1 cellular context compared by ENCODE assay signal in the genomic region with DNA sequence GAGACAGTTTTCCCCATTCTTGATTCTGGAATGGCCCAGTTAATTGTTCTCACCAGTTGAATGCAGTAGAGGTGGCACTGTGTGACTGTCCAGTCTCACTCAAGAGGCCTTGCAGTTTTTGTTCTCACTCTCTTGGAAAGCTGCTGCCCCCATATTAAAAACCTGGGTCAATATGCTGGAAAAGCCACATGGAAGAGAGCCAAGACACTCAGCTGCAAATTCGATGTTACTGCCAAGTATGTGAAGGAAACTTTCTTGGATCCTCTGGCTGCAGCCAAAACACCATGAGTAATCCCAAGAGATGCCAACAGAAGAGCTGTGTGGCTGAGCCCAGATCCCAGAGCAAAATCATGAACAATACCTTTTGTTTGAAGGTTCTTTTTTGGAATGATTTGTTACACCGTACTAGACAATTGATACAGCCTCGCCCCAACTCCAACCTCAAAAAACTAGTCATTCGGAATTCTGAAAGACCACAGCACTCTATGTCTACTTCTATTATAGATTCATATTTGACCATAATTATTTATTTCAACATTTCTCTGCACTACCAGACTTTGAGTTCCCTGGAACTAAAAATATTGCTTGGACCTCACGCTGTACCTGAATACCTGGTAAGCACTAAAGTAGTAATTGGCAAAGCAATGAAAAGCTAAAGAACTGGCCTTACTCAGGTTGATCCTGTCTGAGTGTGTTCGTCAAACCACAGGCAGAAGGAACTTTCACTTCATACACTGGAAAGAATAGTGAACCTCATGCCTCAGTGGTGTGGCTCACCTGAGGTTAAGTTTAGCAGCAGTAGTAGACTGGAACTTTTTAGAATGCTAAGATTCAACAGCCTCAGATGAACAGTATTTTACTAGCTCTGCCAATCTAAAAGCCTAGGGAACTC.
TF ChIP-seq lines count a peak whose summit lies in the region.

No MANE protein-coding gene starts in this region.

TF ChIP-seq in HepG2, 621 proteins besides CTCF, POLR2A, EP300 and RAD21 (continued from another document):
- no peak for TF ChIP-seq HMG20A (CRISPR knock-in tag; IDR thresholded peaks at IDR 0.05; ENCODE audit: borderline replicate concordance)
- TF ChIP-seq, protein P1, sequence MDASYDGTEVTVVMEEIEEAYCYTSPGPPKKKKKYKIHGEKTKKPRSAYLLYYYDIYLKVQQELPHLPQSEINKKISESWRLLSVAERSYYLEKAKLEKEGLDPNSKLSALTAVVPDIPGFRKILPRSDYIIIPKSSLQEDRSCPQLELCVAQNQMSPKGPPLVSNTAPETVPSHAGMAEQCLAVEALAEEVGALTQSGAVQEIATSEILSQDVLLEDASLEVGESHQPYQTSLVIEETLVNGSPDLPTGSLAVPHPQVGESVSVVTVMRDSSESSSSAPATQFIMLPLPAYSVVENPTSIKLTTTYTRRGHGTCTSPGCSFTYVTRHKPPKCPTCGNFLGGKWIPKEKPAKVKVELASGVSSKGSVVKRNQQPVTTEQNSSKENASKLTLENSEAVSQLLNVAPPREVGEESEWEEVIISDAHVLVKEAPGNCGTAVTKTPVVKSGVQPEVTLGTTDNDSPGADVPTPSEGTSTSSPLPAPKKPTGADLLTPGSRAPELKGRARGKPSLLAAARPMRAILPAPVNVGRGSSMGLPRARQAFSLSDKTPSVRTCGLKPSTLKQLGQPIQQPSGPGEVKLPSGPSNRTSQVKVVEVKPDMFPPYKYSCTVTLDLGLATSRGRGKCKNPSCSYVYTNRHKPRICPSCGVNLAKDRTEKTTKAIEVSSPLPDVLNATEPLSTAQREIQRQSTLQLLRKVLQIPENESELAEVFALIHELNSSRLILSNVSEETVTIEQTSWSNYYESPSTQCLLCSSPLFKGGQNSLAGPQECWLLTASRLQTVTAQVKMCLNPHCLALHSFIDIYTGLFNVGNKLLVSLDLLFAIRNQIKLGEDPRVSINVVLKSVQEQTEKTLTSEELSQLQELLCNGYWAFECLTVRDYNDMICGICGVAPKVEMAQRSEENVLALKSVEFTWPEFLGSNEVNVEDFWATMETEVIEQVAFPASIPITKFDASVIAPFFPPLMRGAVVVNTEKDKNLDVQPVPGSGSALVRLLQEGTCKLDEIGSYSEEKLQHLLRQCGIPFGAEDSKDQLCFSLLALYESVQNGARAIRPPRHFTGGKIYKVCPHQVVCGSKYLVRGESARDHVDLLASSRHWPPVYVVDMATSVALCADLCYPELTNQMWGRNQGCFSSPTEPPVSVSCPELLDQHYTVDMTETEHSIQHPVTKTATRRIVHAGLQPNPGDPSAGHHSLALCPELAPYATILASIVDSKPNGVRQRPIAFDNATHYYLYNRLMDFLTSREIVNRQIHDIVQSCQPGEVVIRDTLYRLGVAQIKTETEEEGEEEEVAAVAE (CRISPR knock-in tag; IDR thresholded peaks at IDR 0.05; ENCODE audit: borderline replicate concordance): no peak
- TF ChIP-seq GTF2F1 (IDR thresholded peaks at IDR 0.05; ENCODE audit: low read length): no peak
- no peak for TF ChIP-seq ZFP90 (CRISPR knock-in tag; IDR thresholded peaks at IDR 0.05; ENCODE audit: borderline replicate concordance)
- TF ChIP-seq ZBTB38 (CRISPR knock-in tag; IDR thresholded peaks at IDR 0.05): no peak
- no peak for TF ChIP-seq ZBTB42 (CRISPR knock-in tag; IDR thresholded peaks at IDR 0.05)
- no peak for TF ChIP-seq ZNF557 (CRISPR knock-in tag; IDR thresholded peaks at IDR 0.05)
- TF ChIP-seq, protein P2, sequence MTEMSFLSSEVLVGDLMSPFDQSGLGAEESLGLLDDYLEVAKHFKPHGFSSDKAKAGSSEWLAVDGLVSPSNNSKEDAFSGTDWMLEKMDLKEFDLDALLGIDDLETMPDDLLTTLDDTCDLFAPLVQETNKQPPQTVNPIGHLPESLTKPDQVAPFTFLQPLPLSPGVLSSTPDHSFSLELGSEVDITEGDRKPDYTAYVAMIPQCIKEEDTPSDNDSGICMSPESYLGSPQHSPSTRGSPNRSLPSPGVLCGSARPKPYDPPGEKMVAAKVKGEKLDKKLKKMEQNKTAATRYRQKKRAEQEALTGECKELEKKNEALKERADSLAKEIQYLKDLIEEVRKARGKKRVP (CRISPR knock-in tag; IDR thresholded peaks at IDR 0.05): no peak
- TF ChIP-seq, protein P3, sequence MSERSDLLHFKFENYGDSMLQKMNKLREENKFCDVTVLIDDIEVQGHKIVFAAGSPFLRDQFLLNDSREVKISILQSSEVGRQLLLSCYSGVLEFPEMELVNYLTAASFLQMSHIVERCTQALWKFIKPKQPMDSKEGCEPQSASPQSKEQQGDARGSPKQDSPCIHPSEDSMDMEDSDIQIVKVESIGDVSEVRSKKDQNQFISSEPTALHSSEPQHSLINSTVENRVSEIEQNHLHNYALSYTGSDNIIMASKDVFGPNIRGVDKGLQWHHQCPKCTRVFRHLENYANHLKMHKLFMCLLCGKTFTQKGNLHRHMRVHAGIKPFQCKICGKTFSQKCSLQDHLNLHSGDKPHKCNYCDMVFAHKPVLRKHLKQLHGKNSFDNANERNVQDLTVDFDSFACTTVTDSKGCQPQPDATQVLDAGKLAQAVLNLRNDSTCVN (CRISPR knock-in tag; IDR thresholded peaks at IDR 0.05; ENCODE audit: borderline replicate concordance): no peak
- no peak for TF ChIP-seq NKX3-1 (CRISPR knock-in tag; IDR thresholded peaks at IDR 0.05)
- no peak for TF ChIP-seq ZNF354B (CRISPR knock-in tag; IDR thresholded peaks at IDR 0.05)
- TF ChIP-seq, protein P4, sequence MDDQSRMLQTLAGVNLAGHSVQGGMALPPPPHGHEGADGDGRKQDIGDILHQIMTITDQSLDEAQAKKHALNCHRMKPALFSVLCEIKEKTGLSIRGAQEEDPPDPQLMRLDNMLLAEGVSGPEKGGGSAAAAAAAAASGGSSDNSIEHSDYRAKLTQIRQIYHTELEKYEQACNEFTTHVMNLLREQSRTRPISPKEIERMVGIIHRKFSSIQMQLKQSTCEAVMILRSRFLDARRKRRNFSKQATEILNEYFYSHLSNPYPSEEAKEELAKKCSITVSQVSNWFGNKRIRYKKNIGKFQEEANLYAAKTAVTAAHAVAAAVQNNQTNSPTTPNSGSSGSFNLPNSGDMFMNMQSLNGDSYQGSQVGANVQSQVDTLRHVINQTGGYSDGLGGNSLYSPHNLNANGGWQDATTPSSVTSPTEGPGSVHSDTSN (CRISPR knock-in tag; IDR thresholded peaks at IDR 0.05; ENCODE audit: borderline replicate concordance): no peak
